8 cellular contexts compared by ENCODE assay signal in genomic region chr18:6729247-6730091, GRCh38. TPM values are rescaled to one million over a fixed set of nuclear protein-coding genes. Genes with fewer than 3 reads are reported as not detected.
A peak's percentile ranks its signal among the peaks of the same experiment; 100 is the strongest.
DNase-seq lines count a peak whose midpoint lies in the region; ATAC-seq and TF ChIP-seq lines count a peak whose summit lies in the region.

Gene ARHGAP28 (plus strand): TSS chr18:6729716. CDS start chr18:6729822, 106 bp downstream.

- H3K4me1 ChIP-seq in breast epithelium (no peaks in the 10 kb centered on the region), iPS-18a (ENCODE audit: control insufficient read depth, low read depth, low read length) (peaks cover 44% of the 10 kb centered on the region)

- ATAC-seq in HG03442 (IDR thresholded peaks at IDR 0.05; ENCODE audit: unreplicated experiment), result peak; percentile 63
- ATAC-seq in HG03095 (IDR thresholded peaks at IDR 0.05; ENCODE audit: unreplicated experiment), result no peak

- TF ChIP-seq CTCF in GM12865 (IDR thresholded peaks at IDR 0.05; ENCODE audit: insufficient read depth, low read depth, low read length, missing control alignments) (no peak), breast epithelium (IDR thresholded peaks at IDR 0.05) (peak in 1 of 3 donors; percentile 9)

- H3K9ac ChIP-seq in iPS-18a (ENCODE audit: low read length), result peak within 1 kb of the TSS; percentile 86

- H3K4me3 ChIP-seq in GM12865 (ENCODE audit: low read depth, low read length) (peak within 1 kb of the TSS; percentile 39), breast epithelium (peak within 1 kb of the TSS; percentile 68 to 83 (median 68)), iPS-18a (ENCODE audit: low read length) (peak within 1 kb of the TSS; percentile 80)

- H3K27ac ChIP-seq in breast epithelium, result peak within 1 kb of the TSS; percentile 70 to 88
- H3K27ac ChIP-seq in iPS-18a (ENCODE audit: low read length), result peak within 1 kb of the TSS; percentile 73

- no peaks in the 10 kb centered on the region for H3K36me3 ChIP-seq in breast epithelium
- H3K36me3 ChIP-seq in iPS-18a (ENCODE audit: control insufficient read depth, low read depth, low read length), result no peaks in the 10 kb centered on the region

- intact Hi-C loops in breast epithelium (cut with DNase I; ENCODE audit: low total_unique reads), result no loop called here

- no peak for TF ChIP-seq POLR2A in breast epithelium (IDR thresholded peaks at IDR 0.05)

- DNase-seq in 8988T, result peak; percentile 64
- peak; percentile 58 for DNase-seq in GM12865 (ENCODE audit: low read depth)
- DNase-seq in NCI-H82 treated with DMSO at 0.1 percent for 48 hours (lab: John Stamatoyannopoulos, UW; ENCODE audit: unreplicated experiment), result peak; percentile 86
- DNase-seq in breast epithelium (ENCODE audit: low spot score in 2 of 2), result peak; percentile 59 to 62
- peak; percentile 95 for DNase-seq in retina

- no peaks in the 10 kb centered on the region for H3K9me3 ChIP-seq in breast epithelium
- H3K9me3 ChIP-seq in iPS-18a (ENCODE audit: control insufficient read depth, low read depth, low read length), result no peaks in the 10 kb centered on the region

- H3K27me3 ChIP-seq in breast epithelium, result no peaks in the 10 kb centered on the region
- no peaks in the 10 kb centered on the region for H3K27me3 ChIP-seq in iPS-18a (ENCODE audit: control insufficient read depth, insufficient read depth, low read length)

RNA-seq across cellular contexts. Expression of gene ARHGAP28, which starts in this region (rescaled TPM):
- 10 to 100 TPM in 2 of 3 donors, 1 to 10 TPM in 1; 7.3 to 13.0 (median 10.8) TPM for total RNA-seq in breast epithelium
